ENCODE assay signal across 8 cellular contexts in genomic region chr2:162221064-162221463, GRCh38. TPM values are rescaled to one million over a fixed set of nuclear protein-coding genes. Genes with fewer than 3 reads are reported as not detected.
DNase-seq lines count a peak whose midpoint lies in the region; ATAC-seq and TF ChIP-seq lines count a peak whose summit lies in the region.

No MANE protein-coding gene starts in this region.

- no peaks in the 10 kb centered on the region for H3K9me3 ChIP-seq in mammary epithelial cell (replicated peaks; ENCODE audit: insufficient read depth, low read length)

- intact Hi-C loops in mammary epithelial cell (cut with micrococcal nuclease) = loop anchor here (1.0 kb wide), 3 partner anchors 22 to 77 kb away; partner anchors contain the start of gene FAP

- WGBS in mammary epithelial cell (ENCODE audit: low coverage, missing lambda C conversion rate) = 34% methylated on average over 10 of the region's 11 CpGs

- no peak overlapping the region; the same call in 1 of the 2 replicates for H3K27ac Mint-ChIP-seq in GM23338

- H3K9ac ChIP-seq in mammary epithelial cell (ENCODE audit: insufficient read depth, low read length) = no peak overlapping the region

- H2AFZ ChIP-seq in GM23338 = peak overlapping the region; percentile 38; the same call in 1 of the 2 replicates
- no peak overlapping the region for H2AFZ ChIP-seq in mammary epithelial cell (ENCODE audit: low read depth, low read length)

- DNase-seq in GM12864 (ENCODE audit: low read depth) (peak; percentile 13), GM23338 (ENCODE audit: low spot score) (peak; percentile 85), LHCN-M2 (ENCODE audit: low read depth) (peak; percentile 76), mammary epithelial cell (peak; percentile 37), kidney glomerular epithelial cell (lab: John Stamatoyannopoulos, UW) (peak; percentile 57), DMS153 treated with DMSO at 0.1 percent for 48 hours (lab: John Stamatoyannopoulos, UW; ENCODE audit: unreplicated experiment) (no peak)
- DNase-seq in stimulated activated CD4-positive, alpha-beta T cell treated with anti-CD3 and anti-CD28 coated beads, Interleukin-4, amount 100 ng/mL, for 48 hours (ENCODE audit: low read depth in 2 of 2) = peak; percentile 47 to 61

- H3K36me3 ChIP-seq in GM23338 (ENCODE audit: insufficient read depth) = no peaks in the 10 kb centered on the region
- H3K36me3 ChIP-seq in mammary epithelial cell (ENCODE audit: insufficient read depth, low read length) = peaks cover 22% of the 10 kb centered on the region

- H3F3A ChIP-seq in GM23338 (replicated peaks; ENCODE audit: low read depth) = no peaks in the 10 kb centered on the region

- no peak overlapping the region for H3K4me3 Mint-ChIP-seq in GM23338

- CTCF ChIA-PET in mammary epithelial cell (lab: Charles Lee; ENCODE audit: low non-redundant PET) = interaction anchor here (1.0 to 2.0 kb wide), 2 partner anchors 21 to 77 kb away, joined by 4 to 13 read pairs; no protein-coding TSS in a partner anchor

- ATAC-seq in GM23338 = peak; percentile 98

- H4K20me1 ChIP-seq in GM23338 (replicated peaks; ENCODE audit: insufficient read depth) (no peaks in the 10 kb centered on the region), mammary epithelial cell (ENCODE audit: insufficient read depth, low read length) (no peaks in the 10 kb centered on the region)

- H3K9me3 Mint-ChIP-seq in GM23338 = no peaks in the 10 kb centered on the region

- no peaks in the 10 kb centered on the region for H3K9me2 ChIP-seq in GM23338 (ENCODE audit: insufficient read depth)

- peaks cover 19% of the 10 kb centered on the region for H3K4me1 Mint-ChIP-seq in GM23338

- H3K79me2 ChIP-seq in GM23338 (replicated peaks; ENCODE audit: insufficient read depth) (no peaks in the 10 kb centered on the region), mammary epithelial cell (ENCODE audit: insufficient read depth, low read length) (no peaks in the 10 kb centered on the region)

- TSS peak; percentile 32 for BruUV-seq in mammary epithelial cell (replicated peaks; lab: Mats Ljungman, UMichigan)

- dilution Hi-C loops in mammary epithelial cell (cut with HindIII; ENCODE audit: low sequenced_read_pairs) = loop anchor here (5.0 kb wide), 1 partner anchor 76 kb away; no protein-coding TSS in a partner anchor

- H3K27me3 Mint-ChIP-seq in GM23338 (ENCODE audit: insufficient read depth, low read depth, poor library complexity) = peaks cover 4% of the 10 kb centered on the region

- no peaks in the 10 kb centered on the region for H3K36me3 Mint-ChIP-seq in GM23338 (ENCODE audit: low read depth)

- H3K4me2 ChIP-seq in GM23338 (no peak overlapping the region), mammary epithelial cell (ENCODE audit: insufficient read depth, low read depth, low read length) (no peak overlapping the region)

- H3K4me1 ChIP-seq in GM23338 (ENCODE audit: insufficient read depth) (peaks cover 8% of the 10 kb centered on the region; the same call in 1 of the 2 replicates), mammary epithelial cell (ENCODE audit: insufficient read depth, low read length) (no peaks in the 10 kb centered on the region)

- H3K4me3 ChIP-seq in GM12864 (ENCODE audit: low read depth, low read length) (no peak overlapping the region), GM23338 (no peak overlapping the region), mammary epithelial cell (replicated peaks in 1 of 3; ENCODE audit: insufficient read depth in 1 of 3, low read depth in 2 of 3, low read length in 3 of 3) (no peak overlapping the region)

- TF ChIP-seq CTCF in GM12864 (IDR thresholded peaks at IDR 0.05; ENCODE audit: low read depth, low read length, missing control alignments) (peak; percentile 97), GM23338 (conservative IDR thresholded peaks at IDR 0.05; ENCODE audit: low read depth in 2 of 2) (peak; percentile 92 to 96), VCaP (conservative IDR thresholded peaks at IDR 0.05) (peak; percentile 70), mammary epithelial cell (conservative IDR thresholded peaks at IDR 0.05 in 1 of 2, IDR thresholded peaks at IDR 0.05 in 1 of 2; ENCODE audit: extremely low read depth in 1 of 2, insufficient read depth in 1 of 2, low read depth in 1 of 2, low read length in 2 of 2) (peak; percentile 96 to 99)

- H3K27ac ChIP-seq in GM23338 (ENCODE audit: low read depth) = no peak overlapping the region
- H3K27ac ChIP-seq in VCaP = no peak overlapping the region
- no peak overlapping the region for H3K27ac ChIP-seq in mammary epithelial cell (ENCODE audit: insufficient read depth, low read depth, low read length)

- in situ Hi-C loops in mammary epithelial cell (cut with MboI; ENCODE audit: low sequenced_read_pairs in 2 of 2) = loop anchor here (5.0 kb wide), 1 partner anchor 76 kb away; no protein-coding TSS in a partner anchor

- no peaks in the 10 kb centered on the region for H3K27me3 ChIP-seq in GM23338 (ENCODE audit: insufficient read depth)
- H3K27me3 ChIP-seq in mammary epithelial cell (ENCODE audit: insufficient read depth, low read length) = no peaks in the 10 kb centered on the region

TF ChIP-seq in GM23338, 12 proteins besides CTCF, POLR2A, EP300 and RAD21 (continues in another document):
- TF ChIP-seq POLR2AphosphoS5 (IDR thresholded peaks at IDR 0.05; ENCODE audit: low read depth) (no peak), NANOG (IDR thresholded peaks at IDR 0.05; ENCODE audit: borderline replicate concordance) (no peak), ZNF331 (CRISPR knock-in tag; IDR thresholded peaks at IDR 0.05; ENCODE audit: low read depth) (0 out of 2 replicates have a peak, but pooled peaks have one; percentile 2), ZNF114 (CRISPR knock-in tag; IDR thresholded peaks at IDR 0.05) (peak; percentile 90), EZH2 (IDR thresholded peaks at IDR 0.05; ENCODE audit: low read depth, unreplicated experiment) (no peak), JUNB (IDR thresholded peaks at IDR 0.05; ENCODE audit: unreplicated experiment) (no peak), ETS1 (IDR thresholded peaks at IDR 0.05) (no peak), CREB1 (CRISPR knock-in tag; IDR thresholded peaks at IDR 0.05; ENCODE audit: low read depth) (no peak), EZH2phosphoT487 (IDR thresholded peaks at IDR 0.05; ENCODE audit: unreplicated experiment) (no peak), STAT1 (IDR thresholded peaks at IDR 0.05; ENCODE audit: unreplicated experiment) (no peak), REST (IDR thresholded peaks at IDR 0.05; ENCODE audit: unreplicated experiment) (no peak)

RNA-seq across cellular contexts. Expression of gene FAP, which starts 22.2 kb away (rescaled TPM):
- not detected in 2 replicates for total RNA-seq in GM23338 (2014; rRNA removed; shearing (Covaris generic))
- polyA plus RNA-seq in GM23338 (2016; fragmentation: Nextera tagmentation; extraction: Ambion mirVana) (0.42 TPM in 1 of 2 replicates, not detected in the other), mammary epithelial cell (25.5 TPM)
- total RNA-seq in LHCN-M2 (2014; rRNA removed) (102 and 115 TPM in 2 replicates), mammary epithelial cell (100 to 1,000 TPM in 1 of 2 donors, 10 to 100 TPM in 1; 53.0 to 216 TPM)
- 29.6 TPM for polyA plus RNA-seq in LHCN-M2 (2012)
- 47.9 TPM for polyA minus RNA-seq in mammary epithelial cell

Comparison
In these comparisons a context has a peak if more than half of its experiments do, and no peak if none do; other contexts are left out.
1. RNA of gene FAP, which starts 22.2 kb away (total RNA-seq): 53.0 to 216 TPM in mammary epithelial cell and 102 to 115 TPM in LHCN-M2; not detected in GM23338; every median in the first group is over 10 times any median in the second.
2. Peak in every context shown above with its lines, with median percentiles within 50 percentile points of each other: CTCF ChIP-seq.